19 cellular contexts compared by ENCODE assay signal in the genomic region with DNA sequence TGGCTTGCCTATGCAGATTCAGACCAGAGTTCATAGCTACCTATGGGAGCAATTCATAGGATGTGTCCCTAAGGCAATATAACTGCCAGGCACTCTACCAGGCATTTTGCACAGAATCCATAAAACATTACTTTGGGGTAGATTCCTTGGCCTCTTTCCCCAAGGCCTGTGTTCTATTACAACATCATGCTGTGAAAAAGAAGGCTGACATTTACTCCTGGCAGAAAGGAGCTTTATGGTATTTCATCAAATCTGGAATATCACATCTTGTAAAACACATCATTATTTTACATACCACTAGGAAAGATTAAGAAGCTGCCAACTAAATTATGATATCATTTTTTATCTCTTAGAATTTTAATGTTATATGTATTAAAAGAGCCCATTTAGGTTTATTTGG.
"Had no signal": no experiment of that assay in that cellular context is flagged by ENCODE, and none has a peak within 500 bp of the region (broad histone marks: within the 10 kb centered on the region; RNA-seq: fewer than 3 reads in every experiment).

No MANE protein-coding gene starts in this region.

- H3K9me3 ChIP-seq: esophagus squamous epithelium, left lung, tibial artery had no signal

- H3K27me3 ChIP-seq: esophagus squamous epithelium, hepatocyte, left lung, tibial artery had no signal

- H3K36me3 ChIP-seq: esophagus squamous epithelium, left lung, tibial artery had no signal

- FAIRE-seq: endothelial cell of umbilical vein, keratinocyte, urothelium cell line had no signal

- H3K79me2 ChIP-seq: hepatocyte had no signal

- H3K27ac ChIP-seq: coronary artery, esophagus squamous epithelium, hepatocyte, left lung, tibial artery had no signal

- H2AFZ ChIP-seq: hepatocyte had no signal

- H3K4me3 ChIP-seq: coronary artery, esophagus squamous epithelium, hepatocyte, left lung, tibial artery had no signal

- H3K4me1 ChIP-seq: esophagus squamous epithelium, tibial artery had no signal

- DNase-seq: activated CD4-positive, alpha-beta T cell treated with anti-CD3 and anti-CD28 coated beads, Interleukin-2, amount 10 ng/mL, durations not matched to agents 24 days and 14 days; activated CD4-positive, CD25-positive, alpha-beta regulatory T cell; activated CD8-positive, alpha-beta memory T cell treated with anti-CD3 and anti-CD28 coated beads, Interleukin-2, amount 50 U/mL, for 4 hours; activated CD8-positive, alpha-beta T cell treated with anti-CD3 and anti-CD28 coated beads, Interleukin-2, amount 10 ng/mL, durations not matched to agents 7 days and 5 days; activated effector memory CD4-positive, alpha-beta T cell treated with anti-CD3 and anti-CD28 coated beads, Interleukin-2, amount 50 U/mL, for 16 hours; activated T-cell treated with anti-CD3 and anti-CD28 coated beads, Interleukin-2, amount 50 U/mL, for 48 hours; amniotic stem cell; effector CD4-positive, alpha-beta T cell; esophagus squamous epithelium; left lung; mammary epithelial cell; retina; stimulated activated CD4-positive, alpha-beta T cell treated with anti-CD3 and anti-CD28 coated beads, Interleukin-2, amount 100 ng/mL, for 48 hours; tibial artery had no signal

- H3K4me2 ChIP-seq: hepatocyte had no signal
